ENCODE assay signal across 19 cellular contexts in the genomic region with DNA sequence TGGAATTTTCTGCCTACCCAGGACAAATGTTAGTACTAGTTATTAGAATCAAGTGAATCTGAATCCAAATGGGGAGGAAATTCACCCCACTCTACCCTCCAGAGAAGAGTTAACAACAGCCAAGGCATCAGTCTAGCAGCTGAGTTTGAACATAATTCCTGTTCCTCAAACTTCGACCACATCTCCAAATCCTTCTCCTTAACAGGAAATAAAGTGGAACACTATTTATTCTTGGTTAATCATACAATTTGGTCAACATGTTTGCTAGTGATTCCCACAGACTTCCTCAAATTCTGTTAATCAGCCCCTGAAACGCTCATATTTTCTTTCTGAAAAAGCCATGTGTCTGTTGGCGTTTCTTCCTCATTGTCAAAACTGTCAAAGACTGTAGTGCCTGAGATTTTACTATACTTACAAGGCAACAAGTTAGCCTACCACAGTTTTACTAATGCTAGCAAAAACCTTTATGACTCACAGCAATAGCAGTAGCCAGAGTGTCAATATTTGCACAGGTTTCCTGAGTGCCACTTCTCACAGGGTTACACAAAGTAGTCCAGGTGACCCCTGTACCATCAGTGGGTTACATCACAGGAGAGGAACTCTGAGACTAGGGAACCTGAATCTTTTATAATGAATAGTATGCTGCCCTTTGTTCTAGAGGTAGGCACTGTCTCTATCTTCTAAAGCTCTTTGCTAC.
DNase-seq lines count a peak whose midpoint lies in the region; ATAC-seq, FAIRE-seq and TF ChIP-seq lines count a peak whose summit lies in the region.
"Had no signal": no experiment of that assay in that cellular context is flagged by ENCODE, and none has a peak within 500 bp of the region (broad histone marks: within the 10 kb centered on the region; RNA-seq: fewer than 3 reads in every experiment).

No MANE protein-coding gene starts in this region.

- no peak overlapping the region for H3K4me3 ChIP-seq in bronchial epithelial cell (ENCODE audit: low read depth, low read length)
- H3K4me3 ChIP-seq: testis had no signal

- H3K27ac Mint-ChIP-seq in natural killer cell = no peak overlapping the region
- H3K27ac Mint-ChIP-seq: activated CD4-positive, alpha-beta memory T cell treated with anti-CD3 and anti-CD28 coated beads, Interleukin-2, amount 10 ng/mL, durations not matched to agents 7 days and 5 days; activated T-helper 2 cell treated with anti-CD3 and anti-CD28 coated beads, Interferon-gamma antibody, Interleukin-2, Interleukin-4, amounts not matched to agents 10 μg/mL and 5 μg/mL and 100 μg/mL, durations not matched to agents 14 hours and 24 hours and 36 hours had no signal

- H3K36me3 ChIP-seq in bronchial epithelial cell (ENCODE audit: control insufficient read depth, insufficient read depth, low read length) = no peaks in the 10 kb centered on the region

- no peaks in the 10 kb centered on the region for H3K27me3 Mint-ChIP-seq in natural killer cell (ENCODE audit: low read depth in 2 of 2)
- H3K27me3 Mint-ChIP-seq: activated CD4-positive, alpha-beta memory T cell treated with anti-CD3 and anti-CD28 coated beads, Interleukin-2, amount 10 ng/mL, durations not matched to agents 7 days and 5 days had no signal

- DNase-seq in HuH-7 (ENCODE audit: low spot score) (peak; percentile 31), NCI-H2196 (lab: John Stamatoyannopoulos, UW; ENCODE audit: unreplicated experiment) (peak; percentile 53), bronchial epithelial cell (ENCODE audit: low read depth) (peak; percentile 70), renal cortical epithelial cell (ENCODE audit: low read depth) (peak; percentile 7), D341Med (ENCODE audit: low spot score) (no peak), natural killer cell (no peak)
- no peak for DNase-seq in activated naive CD4-positive, alpha-beta T cell (lab: John Stamatoyannopoulos, UW)
- DNase-seq: activated CD4-positive, alpha-beta memory T cell treated with anti-CD3 and anti-CD28 coated beads, Interleukin-2, amount 10 ng/mL, durations not matched to agents 7 days and 5 days; AML-193; cerebellar nuclear complex; DND-41; NCI-H2171; right cardiac atrium; SK-N-SH; stimulated activated CD4-positive, alpha-beta T cell treated with anti-CD3 and anti-CD28 coated beads, Interleukin-2, amount 100 ng/mL, for 24 hours; testis had no signal

- ATAC-seq in GM18519 (IDR thresholded peaks at IDR 0.05; ENCODE audit: low FRiP score, unreplicated experiment) = no peak
- ATAC-seq in natural killer cell = no peak

- TF ChIP-seq CTCF in bronchial epithelial cell (IDR thresholded peaks at IDR 0.05; ENCODE audit: insufficient read depth, low read length, severe bottlenecking) (no peak), natural killer cell (IDR thresholded peaks at IDR 0.05) (no peak)

- H3K9me3 Mint-ChIP-seq in natural killer cell = peaks cover 0 to 2% of the 10 kb centered on the region in 2 donors
- H3K9me3 Mint-ChIP-seq: activated CD4-positive, alpha-beta memory T cell treated with anti-CD3 and anti-CD28 coated beads, Interleukin-2, amount 10 ng/mL, durations not matched to agents 7 days and 5 days; activated T-helper 2 cell treated with anti-CD3 and anti-CD28 coated beads, Interferon-gamma antibody, Interleukin-2, Interleukin-4, amounts not matched to agents 10 μg/mL and 5 μg/mL and 100 μg/mL, durations not matched to agents 14 hours and 24 hours and 36 hours had no signal

- FAIRE-seq in bronchial epithelial cell (lab: Jason Lieb, UNC) = no peak
- FAIRE-seq: frontal cortex had no signal

- intact Hi-C loops in natural killer cell (cut with micrococcal nuclease) = no loop called here

- no peaks in the 10 kb centered on the region for H3K36me3 Mint-ChIP-seq in natural killer cell

- H3K4me3 Mint-ChIP-seq in natural killer cell = no peak overlapping the region
- H3K4me3 Mint-ChIP-seq: activated CD4-positive, alpha-beta memory T cell treated with anti-CD3 and anti-CD28 coated beads, Interleukin-2, amount 10 ng/mL, durations not matched to agents 7 days and 5 days had no signal

- no peaks in the 10 kb centered on the region for H3K4me1 Mint-ChIP-seq in natural killer cell
- H3K4me1 Mint-ChIP-seq: activated CD4-positive, alpha-beta memory T cell treated with anti-CD3 and anti-CD28 coated beads, Interleukin-2, amount 10 ng/mL, durations not matched to agents 7 days and 5 days had no signal

- no peaks in the 10 kb centered on the region for H3K27me3 ChIP-seq in bronchial epithelial cell (ENCODE audit: control insufficient read depth, insufficient read depth, low read length)
- H3K27me3 ChIP-seq: testis had no signal

Comparison
In these comparisons a context has a peak if more than half of its experiments do, and no peak if none do; other contexts are left out.
1. DNase-seq: peak in HuH-7 (single experiment), NCI-H2196 (single experiment), bronchial epithelial cell (single experiment) and renal cortical epithelial cell (single experiment); none in D341Med (single experiment), natural killer cell (single experiment) and activated naive CD4-positive, alpha-beta T cell (0 of 4).